In genomic region chr21:37717534-37717933, GRCh38 we compare ENCODE assay signal across 26 cellular contexts.
"Had no signal": no experiment of that assay in that cellular context is flagged by ENCODE, and none has a peak within 500 bp of the region (broad histone marks: within the 10 kb centered on the region; RNA-seq: fewer than 3 reads in every experiment).

No MANE protein-coding gene starts in this region.

- H3K27ac ChIP-seq: colonic mucosa, dorsolateral prefrontal cortex, esophagus muscularis mucosa, gastrocnemius medialis, neural progenitor cell, ovary, psoas muscle, right atrium auricular region, tibial artery had no signal

- DNase-seq: activated CD4-positive, alpha-beta memory T cell treated with anti-CD3 and anti-CD28 coated beads, Interleukin-2, amount 10 ng/mL, durations not matched to agents 7 days and 5 days; activated CD4-positive, alpha-beta T cell treated with anti-CD3 and anti-CD28 coated beads, Interleukin-2, amount 10 ng/mL, durations not matched to agents 24 days and 14 days; activated effector memory CD4-positive, alpha-beta T cell treated with Interleukin-2 at 50 U/mL for 16 hours; activated naive CD4-positive, alpha-beta T cell treated with anti-CD3 and anti-CD28 coated beads for 36 hours; activated naive CD8-positive, alpha-beta T cell treated with anti-CD3 and anti-CD28 coated beads, Interleukin-2, amount 10 ng/mL, durations not matched to agents 7 days and 5 days; activated T-cell treated with anti-CD3 and anti-CD28 coated beads, Interleukin-2, amount 50 U/mL, for 72 hours; amniotic stem cell; colonic mucosa; dorsolateral prefrontal cortex; effector memory CD8-positive, alpha-beta T cell; gastrocnemius medialis; hippocampal formation; left ventricle myocardium superior; mammary epithelial cell; naive thymus-derived CD8-positive, alpha-beta T cell; ovary; psoas muscle; stimulated activated CD4-positive, alpha-beta T cell treated with anti-CD3 and anti-CD28 coated beads, Interleukin-4, amount 100 ng/mL, for 4 hours; substantia nigra; T1000; tibial artery had no signal

- H3K4me1 ChIP-seq: colonic mucosa, esophagus muscularis mucosa, gastrocnemius medialis, neural progenitor cell, psoas muscle, right atrium auricular region, tibial artery had no signal

- H3K9me3 ChIP-seq: colonic mucosa, gastrocnemius medialis, ovary, psoas muscle, right atrium auricular region, tibial artery had no signal

- H2AFZ ChIP-seq: neural progenitor cell had no signal

- FAIRE-seq: bronchial epithelial cell had no signal

- H3K4me3 ChIP-seq: colonic mucosa, dorsolateral prefrontal cortex, esophagus muscularis mucosa, gastrocnemius medialis, neural progenitor cell, ovary, psoas muscle, right atrium auricular region, tibial artery had no signal

- H3K27me3 ChIP-seq: colonic mucosa, gastrocnemius medialis, neural progenitor cell, ovary, right atrium auricular region had no signal

- H3K36me3 ChIP-seq: colonic mucosa, esophagus muscularis mucosa, gastrocnemius medialis, neural progenitor cell, ovary, right atrium auricular region, tibial artery had no signal

- ATAC-seq: activated CD4-positive, CD25-positive, alpha-beta regulatory T cell treated with anti-CD3 and anti-CD28 coated beads, Interleukin-2, amount 50 U/mL, for 24 hours; activated T-cell treated with anti-CD3 and anti-CD28 coated beads, Interleukin-2, amount 50 U/mL, for 72 hours; effector memory CD8-positive, alpha-beta T cell; gastrocnemius medialis; left ventricle myocardium superior; naive thymus-derived CD8-positive, alpha-beta T cell; psoas muscle had no signal

- H3K9ac ChIP-seq: neural progenitor cell had no signal

- H3K4me2 ChIP-seq: neural progenitor cell had no signal
